10 cellular contexts compared by ENCODE assay signal in genomic region chr1:200877839-200878551, GRCh38. TPM values are rescaled to one million over a fixed set of nuclear protein-coding genes. Genes with fewer than 3 reads are reported as not detected.
DNase-seq lines count a peak whose midpoint lies in the region; ATAC-seq lines count a peak whose summit lies in the region.
"Had no signal": no experiment of that assay in that cellular context is flagged by ENCODE, and none has a peak within 500 bp of the region (broad histone marks: within the 10 kb centered on the region; RNA-seq: fewer than 3 reads in every experiment).

No MANE protein-coding gene starts in this region.

- H3K9me3 Mint-ChIP-seq in activated CD4-positive, alpha-beta T cell treated with anti-CD3 and anti-CD28 coated beads for 36 hours (ENCODE audit: low read depth), result no peaks in the 10 kb centered on the region

- no peaks in the 10 kb centered on the region for H3K36me3 Mint-ChIP-seq in activated CD4-positive, alpha-beta T cell treated with anti-CD3 and anti-CD28 coated beads for 36 hours (ENCODE audit: low read depth)

- POLR2A ChIA-PET in activated CD4-positive, alpha-beta T cell treated with anti-CD3 and anti-CD28 coated beads for 36 hours (lab: Charles Lee), result interaction anchor here (0.6 to 3.4 kb wide), 5 partner anchors 11 to 77 kb away, joined by 3 to 21 read pairs (median 8); no protein-coding TSS in a partner anchor

- intact Hi-C loops in activated CD4-positive, alpha-beta T cell treated with anti-CD3 and anti-CD28 coated beads for 36 hours (cut with DNase I, micrococcal nuclease), result loop anchor here (1.0 to 5.0 kb wide), 7 partner anchors 8 to 253 kb away; partner anchors contain the start of gene CAMSAP2 (in 1 of the 2)

- H3K27ac Mint-ChIP-seq in activated CD4-positive, alpha-beta T cell treated with anti-CD3 and anti-CD28 coated beads for 36 hours, result no peak overlapping the region

- ATAC-seq in activated CD4-positive, alpha-beta T cell treated with anti-CD3 and anti-CD28 coated beads for 36 hours, result peak; percentile 88
- ATAC-seq in HG03139 (IDR thresholded peaks at IDR 0.05; ENCODE audit: unreplicated experiment), result peak; percentile 35
- ATAC-seq: HCT116 had no signal

- peaks cover 50% of the 10 kb centered on the region for H3K4me1 Mint-ChIP-seq in activated CD4-positive, alpha-beta T cell treated with anti-CD3 and anti-CD28 coated beads for 36 hours

- H3K4me3 Mint-ChIP-seq in activated CD4-positive, alpha-beta T cell treated with anti-CD3 and anti-CD28 coated beads for 36 hours, result no peak overlapping the region

- DNase-seq in activated CD4-positive, alpha-beta T cell treated with anti-CD3 and anti-CD28 coated beads for 36 hours, result peak; percentile 86
- no peak for DNase-seq in activated CD4-positive, alpha-beta T cell treated with anti-CD3 and anti-CD28 coated beads for 1 hour
- peak; percentile 57 for DNase-seq in activated T-cell treated with anti-CD3 and anti-CD28 coated beads for 48 hours (ENCODE audit: low read depth)
- DNase-seq in stimulated activated CD8-positive, alpha-beta memory T cell treated with anti-CD3 and anti-CD28 coated beads, Interleukin-4, amount 100 ng/mL, for 48 hours, result peak; percentile 72
- DNase-seq in LoVo (ENCODE audit: low spot score), result no peak
- no peak for DNase-seq in DMS79 (lab: John Stamatoyannopoulos, UW)
- no peak for DNase-seq in NCI-H1694 (lab: John Stamatoyannopoulos, UW)
- DNase-seq: SIG-M5 had no signal

- H3K27me3 Mint-ChIP-seq in activated CD4-positive, alpha-beta T cell treated with anti-CD3 and anti-CD28 coated beads for 36 hours, result peaks cover 43% of the 10 kb centered on the region

- CTCF ChIA-PET in activated CD4-positive, alpha-beta T cell treated with anti-CD3 and anti-CD28 coated beads for 36 hours (lab: Charles Lee), result interaction anchor here (0.6 to 4.8 kb wide), 10 partner anchors 12 to 324 kb away, joined by 3 to 31 read pairs (median 4); no protein-coding TSS in a partner anchor

RNA-seq across cellular contexts. Expression of gene GPR25, which starts 5.2 kb away (rescaled TPM):
- not detected for total RNA-seq in activated CD4-positive, alpha-beta T cell treated with anti-CD3 and anti-CD28 coated beads for 36 hours

RNA-seq across cellular contexts. Expression of gene INAVA, which starts 16.7 kb away (rescaled TPM):
- not detected for total RNA-seq in activated CD4-positive, alpha-beta T cell treated with anti-CD3 and anti-CD28 coated beads for 36 hours

Comparison
In these comparisons a context has a peak if more than half of its experiments do, and no peak if none do; other contexts are left out.
1. DNase-seq: peak in activated CD4-positive, alpha-beta T cell treated with anti-CD3 and anti-CD28 coated beads for 36 hours (single experiment), activated T-cell treated with anti-CD3 and anti-CD28 coated beads for 48 hours (single experiment) and stimulated activated CD8-positive, alpha-beta memory T cell treated with anti-CD3 and anti-CD28 coated beads, Interleukin-4, amount 100 ng/mL, for 48 hours (single experiment); none in activated CD4-positive, alpha-beta T cell treated with anti-CD3 and anti-CD28 coated beads for 1 hour (single experiment), LoVo (single experiment), DMS79 (single experiment) and NCI-H1694 (single experiment).